2 cellular contexts compared by ENCODE assay signal in the genomic region with DNA sequence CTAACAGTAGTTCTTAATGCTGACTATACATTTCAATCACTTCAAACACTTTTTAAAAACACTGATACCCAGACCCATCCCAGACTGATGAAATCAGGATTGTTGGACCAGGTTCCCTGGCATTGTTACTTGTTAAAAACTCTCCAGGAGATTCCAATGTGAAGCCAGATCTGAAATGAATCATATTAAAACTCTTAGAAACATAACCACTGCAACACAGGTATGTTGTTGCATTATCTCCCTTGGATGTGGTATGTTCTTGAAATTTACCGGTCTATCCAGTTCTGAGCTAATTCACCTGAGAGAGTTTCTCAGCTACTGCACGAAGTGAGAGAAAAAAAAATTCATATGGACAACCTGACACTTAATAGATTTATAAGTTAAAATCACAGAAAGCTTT.
TF ChIP-seq lines count a peak whose summit lies in the region.

No MANE protein-coding gene starts in this region.

TF ChIP-seq in IMR-90, 13 proteins besides CTCF, POLR2A, EP300 and RAD21:
- TF ChIP-seq SMC3 (IDR thresholded peaks at IDR 0.05; ENCODE audit: low read depth, low read length) (no peak), MXI1 (IDR thresholded peaks at IDR 0.05; ENCODE audit: borderline replicate concordance, low read depth, low read length) (no peak), CHD1 (IDR thresholded peaks at IDR 0.05; ENCODE audit: low read depth, low read length) (no peak), MAFK (IDR thresholded peaks at IDR 0.05; ENCODE audit: low read depth, low read length) (peak; percentile 20; the same call in 1 of the 2 replicates)

TF ChIP-seq in K562, 482 proteins besides CTCF, POLR2A, EP300 and RAD21:
- no peak for TF ChIP-seq TAF1 (IDR thresholded peaks at IDR 0.05; ENCODE audit: control insufficient read depth, extremely low read depth, insufficient read depth, low read length, severe bottlenecking)
- peak; percentile 49 for TF ChIP-seq ZNF316 (IDR thresholded peaks at IDR 0.05)
